10 cellular contexts compared by ENCODE assay signal in the genomic region with DNA sequence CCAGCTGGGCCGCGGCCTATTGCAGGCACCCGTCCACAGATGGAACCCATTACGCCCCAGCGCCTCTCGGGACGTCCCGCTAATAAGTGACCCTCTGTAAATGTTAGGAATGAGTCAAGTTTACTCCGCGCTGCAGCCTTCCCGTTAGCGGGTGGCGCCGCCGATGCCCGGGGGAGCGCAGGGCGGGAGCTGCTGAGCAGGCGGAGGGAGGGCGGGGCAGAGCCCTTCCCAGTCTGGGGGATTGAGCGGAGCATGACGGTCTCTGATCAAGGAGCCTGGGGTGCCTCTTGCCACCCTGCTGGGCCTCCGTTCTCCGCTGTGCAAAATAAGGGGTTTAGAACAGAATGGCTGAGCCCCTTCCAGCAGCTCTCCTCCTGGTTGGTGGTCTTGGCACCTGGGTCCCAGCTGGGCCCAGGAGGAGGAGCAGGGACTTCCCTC. TPM values are rescaled to one million over a fixed set of nuclear protein-coding genes. Genes with fewer than 3 reads are reported as not detected.
DNase-seq lines count a peak whose midpoint lies in the region; ATAC-seq and TF ChIP-seq lines count a peak whose summit lies in the region.
"Had no signal": no experiment of that assay in that cellular context is flagged by ENCODE, and none has a peak within 500 bp of the region (broad histone marks: within the 10 kb centered on the region; RNA-seq: fewer than 3 reads in every experiment).

No MANE protein-coding gene starts in this region.

- H3K27ac ChIP-seq in SJSA1 (peak overlapping the region; percentile 55), heart right ventricle (peak overlapping the region in 1 of 10 donors; percentile 15), skeletal muscle tissue (ENCODE audit: low read depth, low read length) (peak overlapping the region; percentile 54)

- DNase-seq in GM04504 (ENCODE audit: low read depth) (peak; percentile 80), SJSA1 (ENCODE audit: low read depth in 1 of 2, low spot score in 2 of 2) (peak; percentile 91 to 96), heart right ventricle (peak; percentile 54 to 76), cortex of kidney (lab: John Stamatoyannopoulos, UW) (no peak), SHP77 (lab: John Stamatoyannopoulos, UW) (no peak)
- DNase-seq: small intestine had no signal

- no peak for TF ChIP-seq CTCF in heart right ventricle (IDR thresholded peaks at IDR 0.05)

- peak; percentile 29 to 73 (median 47) for ATAC-seq in heart right ventricle
- ATAC-seq in HG02588 (IDR thresholded peaks at IDR 0.05; ENCODE audit: unreplicated experiment), result no peak
- ATAC-seq in GM21390 (IDR thresholded peaks at IDR 0.05; ENCODE audit: unreplicated experiment), result no peak

- H3K4me3 ChIP-seq in SJSA1 (no peak overlapping the region), heart right ventricle (peak overlapping the region in 2 of 10 donors; percentile 19 to 28), skeletal muscle tissue (ENCODE audit: low read length in 3 of 3) (no peak overlapping the region)

- H3K27me3 ChIP-seq in SJSA1 (replicated peaks) (no peaks in the 10 kb centered on the region), heart right ventricle (peaks cover 0 to 40% (median 23%) of the 10 kb centered on the region in 7 donors), skeletal muscle tissue (ENCODE audit: control insufficient read depth in 3 of 3, insufficient read depth in 3 of 3, low read length in 3 of 3) (peaks cover 5 to 34% (median 15%) of the 10 kb centered on the region in 3 donors)

- no peak overlapping the region for H3K9ac ChIP-seq in skeletal muscle tissue (ENCODE audit: low read depth in 1 of 3, low read length in 3 of 3)

- H3K36me3 ChIP-seq in SJSA1 (no peaks in the 10 kb centered on the region), heart right ventricle (no peaks in the 10 kb centered on the region), skeletal muscle tissue (ENCODE audit: control insufficient read depth in 3 of 3, insufficient read depth in 3 of 3, low read length in 3 of 3) (no peaks in the 10 kb centered on the region)

- WGBS in heart right ventricle, 2 donors, result 9 to 11% methylated on average over 24 of the region's 24 CpGs

- H3K9me3 ChIP-seq in SJSA1 (replicated peaks) (no peaks in the 10 kb centered on the region), heart right ventricle (no peaks in the 10 kb centered on the region), skeletal muscle tissue (ENCODE audit: control insufficient read depth in 3 of 3, low read length in 3 of 3) (no peaks in the 10 kb centered on the region)

- intact Hi-C loops in heart right ventricle (cut with DNase I), result loop anchor here in 2 of 10 donors (5.0 to 10.0 kb wide), 2 partner anchors 78 to 81 kb away; a partner anchor contains a TSS

- H3K4me1 ChIP-seq in SJSA1 (replicated peaks), result peaks cover 90% of the 10 kb centered on the region
- H3K4me1 ChIP-seq in heart right ventricle, result peaks cover 20 to 51% (median 34%) of the 10 kb centered on the region in 9 donors
- H3K4me1 ChIP-seq in skeletal muscle tissue (ENCODE audit: control insufficient read depth in 3 of 3, insufficient read depth in 3 of 3, low read length in 3 of 3), result peaks cover 16 to 27% (median 19%) of the 10 kb centered on the region in 3 donors

RNA-seq across cellular contexts. Expression of a gene that starts 10.5 kb away (rescaled TPM):
- total RNA-seq in SJSA1 (2014; rRNA removed; shearing (Covaris generic)), result not detected in 2 replicates
- not detected for total RNA-seq in heart right ventricle
- polyA plus RNA-seq in heart right ventricle, result under 1 TPM in 1 of 2 donors, not detected in 1; 0.06 TPM
- total RNA-seq in skeletal muscle tissue, result under 0.01 TPM
- total RNA-seq: cerebellum had no signal

RNA-seq across cellular contexts. Expression of a gene that starts 20.6 kb away (rescaled TPM):
- 0.42 and 0.91 TPM in 2 replicates for total RNA-seq in SJSA1 (2014; rRNA removed; shearing (Covaris generic))
- total RNA-seq in heart right ventricle (under 1 TPM in 2 of 10 donors, not detected in 8; 0.29 to 0.32 TPM), skeletal muscle tissue (not detected)
- under 1 TPM in 1 of 2 donors, not detected in 1; 0.06 TPM for polyA plus RNA-seq in heart right ventricle
- total RNA-seq: cerebellum had no signal

RNA-seq across cellular contexts. Expression of a gene that starts 48.0 kb away (rescaled TPM):
- 0.26 TPM in 1 of 2 replicates, not detected in the other for total RNA-seq in SJSA1 (2014; rRNA removed; shearing (Covaris generic))
- total RNA-seq in heart right ventricle (not detected), skeletal muscle tissue (not detected)
- under 1 TPM in 1 of 2 donors, not detected in 1; 0.09 TPM for polyA plus RNA-seq in heart right ventricle
- total RNA-seq: cerebellum had no signal

Comparison
In these comparisons a context has a peak if more than half of its experiments do, and no peak if none do; other contexts are left out.
1. DNase-seq: peak in GM04504 (single experiment), SJSA1 (2 of 2) and heart right ventricle (2 of 2); none in cortex of kidney (single experiment) and SHP77 (0 of 2).
2. ATAC-seq: peak in heart right ventricle (8 of 8); none in HG02588 (single experiment) and GM21390 (single experiment).